8 cellular contexts compared by ENCODE assay signal in the genomic region with DNA sequence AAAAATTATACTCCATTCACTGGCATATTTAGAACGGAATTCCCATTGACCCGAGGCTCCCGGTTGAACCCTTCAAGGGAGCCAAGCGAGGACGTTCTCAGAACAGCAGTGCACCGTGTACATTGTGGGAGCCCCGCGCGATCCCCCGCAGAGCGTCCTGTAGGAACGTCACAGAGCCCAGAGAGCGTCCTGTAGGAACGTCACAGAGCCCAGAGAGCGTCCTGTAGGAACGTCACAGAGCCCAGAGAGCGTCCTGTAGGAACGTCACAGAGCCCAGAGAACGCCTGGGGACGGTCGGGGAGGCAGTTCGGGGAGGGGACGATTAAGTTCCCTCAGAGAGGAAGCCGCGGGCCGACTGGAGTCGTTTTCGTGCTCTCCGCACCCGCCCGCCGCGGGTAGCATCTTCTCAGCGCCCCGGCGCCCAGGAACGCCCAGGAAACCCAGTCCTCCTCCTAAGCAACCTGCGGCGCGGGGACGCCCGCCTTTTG. TPM values are rescaled to one million over a fixed set of nuclear protein-coding genes. Genes with fewer than 3 reads are reported as not detected.
A peak's percentile ranks its signal among the peaks of the same experiment; 100 is the strongest.
DNase-seq lines count a peak whose midpoint lies in the region; ATAC-seq and TF ChIP-seq lines count a peak whose summit lies in the region.

No MANE protein-coding gene starts in this region.

- H3K27ac Mint-ChIP-seq in CD8-positive, alpha-beta T cell = peak overlapping the region; percentile 90
- peak overlapping the region; percentile 96 for H3K27ac Mint-ChIP-seq in activated naive CD8-positive, alpha-beta T cell treated with anti-CD3 and anti-CD28 coated beads, Interleukin-2, amount 50 U/mL, for 24 hours

- no peaks in the 10 kb centered on the region for H3K27me3 Mint-ChIP-seq in CD8-positive, alpha-beta T cell (ENCODE audit: low read depth)
- H3K27me3 Mint-ChIP-seq in activated naive CD8-positive, alpha-beta T cell treated with anti-CD3 and anti-CD28 coated beads, Interleukin-2, amount 50 U/mL, for 24 hours = no peaks in the 10 kb centered on the region

- WGBS in prostate gland = under 1% methylated on average over 40 of the region's 42 CpGs

- no TSS peak for BruUV-seq in Panc1 (replicated peaks; lab: Mats Ljungman, UMichigan)

- TF ChIP-seq CTCF in CD8-positive, alpha-beta T cell (IDR thresholded peaks at IDR 0.05) = no peak
- TF ChIP-seq CTCF in Panc1 (IDR thresholded peaks at IDR 0.05) (no peak; the same call in 1 of the 2 replicates), prostate gland (IDR thresholded peaks at IDR 0.05) (no peak)

- H3K36me3 Mint-ChIP-seq in CD8-positive, alpha-beta T cell = peaks cover 3% of the 10 kb centered on the region
- peaks cover 33% of the 10 kb centered on the region for H3K36me3 Mint-ChIP-seq in activated naive CD8-positive, alpha-beta T cell treated with anti-CD3 and anti-CD28 coated beads, Interleukin-2, amount 50 U/mL, for 24 hours (ENCODE audit: low read depth)

- H3K4me3 Mint-ChIP-seq in CD8-positive, alpha-beta T cell = peak overlapping the region; percentile 88
- peak overlapping the region; percentile 88 for H3K4me3 Mint-ChIP-seq in activated naive CD8-positive, alpha-beta T cell treated with anti-CD3 and anti-CD28 coated beads, Interleukin-2, amount 50 U/mL, for 24 hours

- peak overlapping the region; percentile 76 for H3K27ac ChIP-seq in CD8-positive, alpha-beta T cell (ENCODE audit: low read depth, low read length)
- H3K27ac ChIP-seq in Panc1 (ENCODE audit: low read length) = peak overlapping the region; percentile 77
- peak overlapping the region; percentile 97 to 99 for H3K27ac ChIP-seq in prostate gland

- H3K36me3 ChIP-seq in CD8-positive, alpha-beta T cell (ENCODE audit: insufficient read depth, low read length) = no peaks in the 10 kb centered on the region
- no peaks in the 10 kb centered on the region; the same call in 1 of the 2 replicates for H3K36me3 ChIP-seq in Panc1 (ENCODE audit: control insufficient read depth, insufficient read depth, low read length)
- H3K36me3 ChIP-seq in prostate gland = no peaks in the 10 kb centered on the region

- H3K4me3 ChIP-seq in CD8-positive, alpha-beta T cell (ENCODE audit: low read depth, low read length) = peak overlapping the region; percentile 88
- H3K4me3 ChIP-seq in Panc1 (ENCODE audit: low read depth in 2 of 2, low read length in 2 of 2) (peak overlapping the region; percentile 83 to 98), prostate gland (peak overlapping the region; percentile 95 to 96)

- POLR2A ChIA-PET in CD8-positive, alpha-beta T cell (lab: Charles Lee) = interaction anchor here (0.9 to 4.1 kb wide), 7 partner anchors 18 to 1125 kb away, joined by 3 to 40 read pairs (median 4); partner anchors contain the start of genes RNF7 and U2SURP
- POLR2A ChIA-PET in Panc1 (lab: Charles Lee) = interaction anchor here (0.6 kb wide), 1 partner anchor 37 kb away, joined by 6 read pairs; no protein-coding TSS in a partner anchor

- CTCF ChIA-PET in CD8-positive, alpha-beta T cell (lab: Charles Lee) = interaction anchor here (0.8 to 1.9 kb wide), 17 partner anchors 10 to 415 kb away, joined by 3 to 30 read pairs (median 5); partner anchors contain the start of gene RNF7
- CTCF ChIA-PET in Panc1 (lab: Charles Lee) = interaction anchor here (0.7 to 1.0 kb wide), 2 partner anchors 136 to 299 kb away, joined by 5 to 6 read pairs; no protein-coding TSS in a partner anchor

- intact Hi-C loops in CD8-positive, alpha-beta T cell (cut with DNase I, micrococcal nuclease) = loop anchor here (1.0 to 10.0 kb wide), 17 partner anchors 36 to 1246 kb away; partner anchors contain the start of genes RNF7 (in 2 of the 2), TFDP2 (in 2 of the 2), XRN1 (in 2 of the 2) and GK5 (in 1 of the 2)
- intact Hi-C loops in Panc1 (cut with micrococcal nuclease; ENCODE audit: unreplicated experiment) = loop anchor here (2.0 to 10.0 kb wide), 2 partner anchors 137 to 411 kb away; partner anchors contain the start of gene RNF7
- intact Hi-C loops in left cardiac atrium (cut with DNase I) = loop anchor here (1.0 to 5.0 kb wide), 2 partner anchors 138 to 139 kb away; partner anchors contain the start of gene RNF7 (in 2 of the 2)
- intact Hi-C loops in prostate gland (cut with DNase I) = loop anchor here (1.0 to 5.0 kb wide), 3 partner anchors 79 to 299 kb away; partner anchors contain the start of gene RNF7

- H3K4me1 Mint-ChIP-seq in CD8-positive, alpha-beta T cell (ENCODE audit: low read depth) = peaks cover 31% of the 10 kb centered on the region
- H3K4me1 Mint-ChIP-seq in activated naive CD8-positive, alpha-beta T cell treated with anti-CD3 and anti-CD28 coated beads, Interleukin-2, amount 50 U/mL, for 24 hours = peaks cover 28% of the 10 kb centered on the region

- H3K27me3 ChIP-seq in CD8-positive, alpha-beta T cell (ENCODE audit: insufficient read depth, low read length) = no peaks in the 10 kb centered on the region
- no peaks in the 10 kb centered on the region for H3K27me3 ChIP-seq in Panc1 (ENCODE audit: control insufficient read depth, insufficient read depth, low read length)
- H3K27me3 ChIP-seq in prostate gland (replicated peaks; ENCODE audit: insufficient read depth) = no peaks in the 10 kb centered on the region

- peaks cover 17% of the 10 kb centered on the region for H3K4me1 ChIP-seq in CD8-positive, alpha-beta T cell (ENCODE audit: insufficient read depth, low read length)
- peaks cover 11% of the 10 kb centered on the region; the same call in 1 of the 2 replicates for H3K4me1 ChIP-seq in Panc1 (ENCODE audit: control insufficient read depth, insufficient read depth, low read length)
- H3K4me1 ChIP-seq in prostate gland (replicated peaks) = peaks cover 11% of the 10 kb centered on the region

- H3K9me3 ChIP-seq in CD8-positive, alpha-beta T cell (ENCODE audit: low read length) = no peaks in the 10 kb centered on the region
- H3K9me3 ChIP-seq in Panc1 (ENCODE audit: control insufficient read depth, insufficient read depth, low read depth, low read length) (no peaks in the 10 kb centered on the region), prostate gland (no peaks in the 10 kb centered on the region)

- DNase-seq in CD8-positive, alpha-beta T cell = peak in 5 of 7 experiments; percentile 63 to 88 (median 73)
- peak; percentile 51 for DNase-seq in Panc1 (ENCODE audit: low read depth, low spot score)
- DNase-seq in activated naive CD8-positive, alpha-beta T cell treated with anti-CD3 and anti-CD28 coated beads, Interleukin-2, amount 50 U/mL, for 24 hours = peak; percentile 73
- peak; percentile 76 for DNase-seq in left cardiac atrium
- peak; percentile 46 for DNase-seq in prostate gland (ENCODE audit: low spot score)
- no peak for DNase-seq in KBM-7

- in situ Hi-C loops in Panc1 (cut with HindIII; ENCODE audit: low pct_unique_long_range_greater_than_20kb, low sequenced_read_pairs) (no loop called here), KBM-7 (cut with MboI; ENCODE audit: low pct_unique_long_range_greater_than_20kb, low sequenced_read_pairs) (no loop called here)

- ATAC-seq in CD8-positive, alpha-beta T cell = peak; percentile 65
- ATAC-seq in GM19043 (IDR thresholded peaks at IDR 0.05; ENCODE audit: low read depth, unreplicated experiment) (peak; percentile 42), HG03280 (IDR thresholded peaks at IDR 0.05; ENCODE audit: unreplicated experiment) (peak; percentile 33), Panc1 (peak; percentile 92), left cardiac atrium (peak; percentile 65 to 79)
- peak; percentile 83 for ATAC-seq in activated naive CD8-positive, alpha-beta T cell treated with anti-CD3 and anti-CD28 coated beads, Interleukin-2, amount 50 U/mL, for 24 hours

- no peaks in the 10 kb centered on the region for H3K9me3 Mint-ChIP-seq in CD8-positive, alpha-beta T cell
- H3K9me3 Mint-ChIP-seq in activated naive CD8-positive, alpha-beta T cell treated with anti-CD3 and anti-CD28 coated beads, Interleukin-2, amount 50 U/mL, for 24 hours = no peaks in the 10 kb centered on the region

- TF ChIP-seq POLR2A in prostate gland (IDR thresholded peaks at IDR 0.05) = no peak

RNA-seq across cellular contexts. Expression of gene ATP1B3, which starts 0.5 kb away (rescaled TPM):
- total RNA-seq in CD8-positive, alpha-beta T cell = 10 to 100 TPM; 64.5 to 69.5 TPM
- total RNA-seq in Panc1 (2021; ENCODE audit: unreplicated experiment) (201 TPM), left cardiac atrium (100 to 1,000 TPM in 1 of 2 donors, 10 to 100 TPM in 1; 68.0 to 117 TPM), prostate gland (10 to 100 TPM; 47.7 to 51.2 TPM)
- 138 TPM for polyA plus RNA-seq in Panc1 (2012; ENCODE audit: insufficient read length)

Comparison
In these comparisons a context has a peak if more than half of its experiments do, and no peak if none do; other contexts are left out.
1. ATAC-seq: peak in every context shown above with its lines; median percentile 92 in Panc1; 83 in activated naive CD8-positive, alpha-beta T cell treated with anti-CD3 and anti-CD28 coated beads, Interleukin-2, amount 50 U/mL, for 24 hours; 72 in left cardiac atrium; 65 in CD8-positive, alpha-beta T cell; 42 in GM19043; 33 in HG03280.